Comparison of ENCODE assay signal across 8 cellular contexts in the genomic region with DNA sequence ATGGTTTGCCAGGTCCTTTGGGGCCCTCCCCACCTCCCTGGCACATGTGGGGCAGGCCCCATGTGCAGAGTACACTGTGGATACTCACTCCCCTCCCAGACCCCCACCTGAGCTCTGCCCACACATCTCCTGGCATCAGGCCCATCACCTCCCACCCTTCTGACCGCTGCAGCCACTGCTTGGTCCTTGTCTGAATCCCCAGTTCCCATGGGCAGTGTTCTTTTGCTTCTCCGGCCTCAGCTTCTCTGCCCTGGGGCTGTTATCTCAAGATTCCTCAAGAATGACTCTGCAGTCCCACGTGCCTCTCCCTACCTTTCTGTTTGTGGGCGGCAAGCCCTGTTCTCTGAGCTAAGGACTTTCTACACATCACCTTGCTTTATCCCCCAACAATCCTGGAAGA.
A peak's percentile ranks its signal among the peaks of the same experiment; 100 is the strongest.
DNase-seq lines count a peak whose midpoint lies in the region; ATAC-seq and TF ChIP-seq lines count a peak whose summit lies in the region.

No MANE protein-coding gene starts in this region.

- H3K27ac Mint-ChIP-seq in activated CD4-positive, alpha-beta memory T cell treated with anti-CD3 and anti-CD28 coated beads, Interleukin-2, amount 10 ng/mL, durations not matched to agents 7 days and 5 days, result peak overlapping the region; percentile 98

- peaks cover 5% of the 10 kb centered on the region for H3K36me3 Mint-ChIP-seq in activated CD4-positive, alpha-beta memory T cell treated with anti-CD3 and anti-CD28 coated beads, Interleukin-2, amount 10 ng/mL, durations not matched to agents 7 days and 5 days (ENCODE audit: low read depth)

- no peaks in the 10 kb centered on the region for H3K79me2 ChIP-seq in Karpas-422 (ENCODE audit: low read length)

- H3K4me3 Mint-ChIP-seq in activated CD4-positive, alpha-beta memory T cell treated with anti-CD3 and anti-CD28 coated beads, Interleukin-2, amount 10 ng/mL, durations not matched to agents 7 days and 5 days, result no peak overlapping the region

- no peak overlapping the region for H3K9ac ChIP-seq in Karpas-422 (ENCODE audit: low read length)

- H3K9me2 ChIP-seq in Karpas-422 (replicated peaks; ENCODE audit: insufficient read depth, low read length), result no peaks in the 10 kb centered on the region

- no peaks in the 10 kb centered on the region for H3K9me3 Mint-ChIP-seq in activated CD4-positive, alpha-beta memory T cell treated with anti-CD3 and anti-CD28 coated beads, Interleukin-2, amount 10 ng/mL, durations not matched to agents 7 days and 5 days

- intact Hi-C loops in stomach (cut with DNase I; ENCODE audit: low total_unique reads), result no loop called here

- POLR2A ChIA-PET in activated CD4-positive, alpha-beta memory T cell treated with anti-CD3 and anti-CD28 coated beads, Interleukin-2, amount 10 ng/mL, durations not matched to agents 7 days and 5 days (lab: Charles Lee), result interaction anchor here (1.3 to 4.9 kb wide), 9 partner anchors 10 to 220 kb away, joined by 3 to 88 read pairs (median 10); no protein-coding TSS in a partner anchor

- H3K27ac ChIP-seq in stomach, result peak overlapping the region in 2 of 5 donors; percentile 49
- no peak overlapping the region for H3K27ac ChIP-seq in Karpas-422 (ENCODE audit: low read length)
- H3K27ac ChIP-seq in gastroesophageal sphincter, result no peak overlapping the region

- H3K9me3 ChIP-seq in stomach, result no peaks in the 10 kb centered on the region
- H3K9me3 ChIP-seq in Karpas-422 (ENCODE audit: low read length), result no peaks in the 10 kb centered on the region
- no peaks in the 10 kb centered on the region for H3K9me3 ChIP-seq in gastroesophageal sphincter

- peaks cover 98% of the 10 kb centered on the region for H3K4me1 Mint-ChIP-seq in activated CD4-positive, alpha-beta memory T cell treated with anti-CD3 and anti-CD28 coated beads, Interleukin-2, amount 10 ng/mL, durations not matched to agents 7 days and 5 days

- no peak overlapping the region for H3K4me3 ChIP-seq in fibroblast of villous mesenchyme (ENCODE audit: low read depth, low read length)
- H3K4me3 ChIP-seq in stomach, result no peak overlapping the region
- no peak overlapping the region for H3K4me3 ChIP-seq in Karpas-422 (ENCODE audit: low read length)
- no peak overlapping the region for H3K4me3 ChIP-seq in gastroesophageal sphincter

- peak; percentile 14 for DNase-seq in activated T-cell treated with anti-CD3 and anti-CD28 coated beads, Interleukin-2, amount 50 U/mL, for 1 hour
- no peak for DNase-seq in activated T-cell treated with anti-CD3 and anti-CD28 coated beads for 4 hours
- no peak for DNase-seq in activated CD4-positive, alpha-beta memory T cell treated with anti-CD3 and anti-CD28 coated beads, Interleukin-2, amount 10 ng/mL, durations not matched to agents 7 days and 5 days
- peak; percentile 82 for DNase-seq in fibroblast of villous mesenchyme (ENCODE audit: low read depth)
- peak; percentile 35 for DNase-seq in stomach
- DNase-seq in Karpas-422, result no peak

- ATAC-seq in gastroesophageal sphincter (no peak), HG03025 (IDR thresholded peaks at IDR 0.05; ENCODE audit: low FRiP score, unreplicated experiment) (no peak)

- H3K4me1 ChIP-seq in stomach, result peaks cover 7 to 40% (median 21%) of the 10 kb centered on the region in 4 donors
- H3K4me1 ChIP-seq in Karpas-422 (ENCODE audit: low read length), result peaks cover 21% of the 10 kb centered on the region
- H3K4me1 ChIP-seq in gastroesophageal sphincter, result peaks cover 0 to 9% (median 0%) of the 10 kb centered on the region in 3 donors

- no peak overlapping the region for H2AFZ ChIP-seq in Karpas-422 (ENCODE audit: low read length)

- 31 to 73% (median 49%) methylated on average over 4 of the region's 4 CpGs for WGBS in stomach, 5 donors
- 58% methylated on average over 4 of the region's 4 CpGs; no CpG with 5 or more reads in 1 of the 2 donors for WGBS in gastroesophageal sphincter (ENCODE audit: low coverage in 1 of 2), 2 donors

- CTCF ChIA-PET in activated CD4-positive, alpha-beta memory T cell treated with anti-CD3 and anti-CD28 coated beads, Interleukin-2, amount 10 ng/mL, durations not matched to agents 7 days and 5 days (lab: Charles Lee), result interaction anchor here (1.8 to 4.1 kb wide), 5 partner anchors 10 to 139 kb away, joined by 6 to 41 read pairs (median 14); no protein-coding TSS in a partner anchor

- no peak for TF ChIP-seq EP300 in stomach (IDR thresholded peaks at IDR 0.05)
- no peak for TF ChIP-seq EP300 in gastroesophageal sphincter (IDR thresholded peaks at IDR 0.05)

- no peaks in the 10 kb centered on the region for H4K20me1 ChIP-seq in Karpas-422 (ENCODE audit: insufficient read depth, low read depth, low read length)

- TF ChIP-seq POLR2A in stomach (IDR thresholded peaks at IDR 0.05) (no peak), gastroesophageal sphincter (IDR thresholded peaks at IDR 0.05) (no peak)

- H3K27me3 ChIP-seq in stomach, result no peaks in the 10 kb centered on the region
- no peaks in the 10 kb centered on the region for H3K27me3 ChIP-seq in Karpas-422 (ENCODE audit: low read length)
- no peaks in the 10 kb centered on the region for H3K27me3 ChIP-seq in gastroesophageal sphincter

- no peaks in the 10 kb centered on the region for H3K27me3 Mint-ChIP-seq in activated CD4-positive, alpha-beta memory T cell treated with anti-CD3 and anti-CD28 coated beads, Interleukin-2, amount 10 ng/mL, durations not matched to agents 7 days and 5 days

- H3K36me3 ChIP-seq in stomach, result no peaks in the 10 kb centered on the region
- no peaks in the 10 kb centered on the region for H3K36me3 ChIP-seq in Karpas-422 (ENCODE audit: insufficient read depth, low read length)
- no peaks in the 10 kb centered on the region for H3K36me3 ChIP-seq in gastroesophageal sphincter

- no peak overlapping the region for H3K4me2 ChIP-seq in Karpas-422 (ENCODE audit: low read depth, low read length, poor library complexity, severe bottlenecking)

- no peak for TF ChIP-seq CTCF in fibroblast of villous mesenchyme (IDR thresholded peaks at IDR 0.05; ENCODE audit: insufficient read depth, low read depth, low read length)
- no peak for TF ChIP-seq CTCF in stomach (IDR thresholded peaks at IDR 0.05)
- TF ChIP-seq CTCF in gastroesophageal sphincter (IDR thresholded peaks at IDR 0.05), result no peak

Comparison
In these comparisons a context has a peak if more than half of its experiments do, and no peak if none do; other contexts are left out.
1. DNase-seq: peak in activated T-cell treated with anti-CD3 and anti-CD28 coated beads, Interleukin-2, amount 50 U/mL, for 1 hour (single experiment), fibroblast of villous mesenchyme (single experiment) and stomach (single experiment); none in activated T-cell treated with anti-CD3 and anti-CD28 coated beads for 4 hours (single experiment), activated CD4-positive, alpha-beta memory T cell treated with anti-CD3 and anti-CD28 coated beads, Interleukin-2, amount 10 ng/mL, durations not matched to agents 7 days and 5 days (single experiment) and Karpas-422 (single experiment).